21 cellular contexts compared by ENCODE assay signal in the genomic region with DNA sequence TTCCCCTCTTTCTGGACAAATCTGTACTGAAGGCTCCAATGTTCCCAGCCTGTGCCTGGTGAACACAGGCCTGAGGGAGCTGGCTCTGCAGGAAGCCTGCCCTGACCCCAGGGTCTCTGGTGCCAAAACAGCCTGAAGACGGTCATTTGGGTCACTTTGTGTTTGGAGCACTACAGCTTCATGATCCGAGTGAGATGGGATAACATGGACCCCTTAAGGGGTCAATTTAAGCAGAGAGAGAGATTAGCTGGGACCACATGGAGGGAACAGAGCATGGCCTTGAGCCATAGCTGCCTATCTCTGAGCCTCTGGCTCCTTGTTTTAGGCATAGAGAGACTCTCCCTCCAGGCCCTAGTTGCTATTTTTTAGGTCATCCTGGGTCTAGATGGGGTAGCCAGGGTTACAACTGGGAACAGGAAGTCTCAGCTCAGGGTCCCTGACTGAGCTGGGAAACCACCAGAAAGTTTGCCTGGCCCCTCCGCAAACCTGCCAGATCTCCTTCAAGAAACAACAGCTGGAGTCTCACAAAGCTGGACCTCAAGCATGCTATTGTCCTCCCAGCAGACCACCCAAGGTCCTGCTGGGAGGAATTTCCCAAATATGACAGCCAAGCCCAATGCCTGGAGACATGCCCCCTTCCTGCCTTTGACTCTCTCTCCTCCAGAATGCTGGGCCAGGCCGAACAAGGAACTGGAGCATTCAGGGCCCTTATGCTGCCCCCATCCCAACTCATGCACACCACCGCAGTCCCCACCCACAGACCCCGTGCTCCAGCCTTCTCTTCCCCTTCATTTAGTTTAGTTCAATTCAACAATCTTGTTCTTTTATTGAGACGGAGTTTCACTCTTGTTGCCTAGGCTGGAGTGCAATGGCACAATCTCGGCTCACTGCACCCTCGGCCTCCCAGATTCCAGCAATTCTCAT. TPM values are rescaled to one million over a fixed set of nuclear protein-coding genes. Genes with fewer than 3 reads are reported as not detected.
A peak's percentile ranks its signal among the peaks of the same experiment; 100 is the strongest.
DNase-seq lines count a peak whose midpoint lies in the region; ATAC-seq and TF ChIP-seq lines count a peak whose summit lies in the region.
"Had no signal": no experiment of that assay in that cellular context is flagged by ENCODE, and none has a peak within 500 bp of the region (broad histone marks: within the 10 kb centered on the region; RNA-seq: fewer than 3 reads in every experiment).

No MANE protein-coding gene starts in this region.

- H3K9ac ChIP-seq in mammary epithelial cell (ENCODE audit: insufficient read depth, low read length), result no peak overlapping the region

- BruUV-seq in mammary epithelial cell (replicated peaks; lab: Mats Ljungman, UMichigan), result no TSS peak

- TF ChIP-seq CTCF in breast epithelium (IDR thresholded peaks at IDR 0.05) (no peak), mammary epithelial cell (conservative IDR thresholded peaks at IDR 0.05 in 1 of 2, IDR thresholded peaks at IDR 0.05 in 1 of 2; ENCODE audit: extremely low read depth in 1 of 2, insufficient read depth in 1 of 2, low read depth in 1 of 2, low read length in 2 of 2) (no peak), psoas muscle (IDR thresholded peaks at IDR 0.05) (no peak)

- no peaks in the 10 kb centered on the region for H3K36me3 ChIP-seq in breast epithelium
- H3K36me3 ChIP-seq in mammary epithelial cell (ENCODE audit: insufficient read depth, low read length), result no peaks in the 10 kb centered on the region
- no peaks in the 10 kb centered on the region for H3K36me3 ChIP-seq in psoas muscle (ENCODE audit: insufficient read depth in 1 of 2, low read depth in 1 of 2)
- H3K36me3 ChIP-seq: ovary had no signal

- no peak overlapping the region for H2AFZ ChIP-seq in mammary epithelial cell (ENCODE audit: low read depth, low read length)

- no peak overlapping the region for H3K27ac Mint-ChIP-seq in activated T-helper 17 cell treated with anti-CD3 and anti-CD28 coated beads, Interleukin-2, amount 50 U/mL, for 72 hours
- H3K27ac Mint-ChIP-seq in activated CD8-positive, alpha-beta T cell treated with anti-CD3 and anti-CD28 coated beads, Interleukin-2, amount 10 ng/mL, durations not matched to agents 7 days and 5 days, result no peak overlapping the region

- CTCF ChIA-PET in mammary epithelial cell (lab: Charles Lee; ENCODE audit: low non-redundant PET), result no interaction called here
- CTCF ChIA-PET in activated CD8-positive, alpha-beta T cell treated with anti-CD3 and anti-CD28 coated beads, Interleukin-2, amount 10 ng/mL, durations not matched to agents 7 days and 5 days (lab: Charles Lee), result interaction anchor here (1.0 to 3.8 kb wide), 7 partner anchors 10 to 132 kb away, joined by 3 to 20 read pairs (median 9); no protein-coding TSS in a partner anchor

- H3K4me3 ChIP-seq in breast epithelium, result peak overlapping the region in 2 of 3 donors; percentile 9 to 22
- no peak overlapping the region for H3K4me3 ChIP-seq in mammary epithelial cell (replicated peaks in 1 of 3; ENCODE audit: insufficient read depth in 1 of 3, low read depth in 2 of 3, low read length in 3 of 3)
- H3K4me3 ChIP-seq in psoas muscle, result peak overlapping the region; percentile 19
- H3K4me3 ChIP-seq: mucosa of descending colon, ovary had no signal

- H3K4me1 ChIP-seq in breast epithelium, result no peaks in the 10 kb centered on the region
- H3K4me1 ChIP-seq in mammary epithelial cell (ENCODE audit: insufficient read depth, low read length), result no peaks in the 10 kb centered on the region
- H3K4me1 ChIP-seq in psoas muscle, result no peaks in the 10 kb centered on the region

- no peak overlapping the region for H3K4me2 ChIP-seq in mammary epithelial cell (ENCODE audit: insufficient read depth, low read depth, low read length)

- dilution Hi-C loops in mammary epithelial cell (cut with HindIII; ENCODE audit: low sequenced_read_pairs), result no loop called here

- WGBS in mammary epithelial cell (ENCODE audit: low coverage, missing lambda C conversion rate), result 55% methylated on average over 9 of the region's 9 CpGs
- 47 to 58% (median 48%) methylated on average over 9 of the region's 9 CpGs for WGBS in psoas muscle, 3 donors

- H3K27ac ChIP-seq in breast epithelium, result peak overlapping the region in 1 of 2 donors; percentile 21
- H3K27ac ChIP-seq in mammary epithelial cell (ENCODE audit: insufficient read depth, low read depth, low read length), result no peak overlapping the region
- H3K27ac ChIP-seq in psoas muscle, result peak overlapping the region; percentile 23
- H3K27ac ChIP-seq: ovary had no signal

- H3K4me1 Mint-ChIP-seq in activated T-helper 17 cell treated with anti-CD3 and anti-CD28 coated beads, Interleukin-2, amount 50 U/mL, for 72 hours, result peaks cover 5% of the 10 kb centered on the region
- H3K4me1 Mint-ChIP-seq in activated CD8-positive, alpha-beta T cell treated with anti-CD3 and anti-CD28 coated beads, Interleukin-2, amount 10 ng/mL, durations not matched to agents 7 days and 5 days (ENCODE audit: low read depth), result peaks cover 10% of the 10 kb centered on the region

- no peaks in the 10 kb centered on the region for H3K9me3 Mint-ChIP-seq in activated T-helper 17 cell treated with anti-CD3 and anti-CD28 coated beads, Interleukin-2, amount 50 U/mL, for 72 hours
- H3K9me3 Mint-ChIP-seq in activated CD8-positive, alpha-beta T cell treated with anti-CD3 and anti-CD28 coated beads, Interleukin-2, amount 10 ng/mL, durations not matched to agents 7 days and 5 days (ENCODE audit: insufficient read depth), result no peaks in the 10 kb centered on the region

- H3K9me3 ChIP-seq in breast epithelium (no peaks in the 10 kb centered on the region), mammary epithelial cell (replicated peaks; ENCODE audit: insufficient read depth, low read length) (no peaks in the 10 kb centered on the region), psoas muscle (no peaks in the 10 kb centered on the region)
- H3K9me3 ChIP-seq: mucosa of descending colon, ovary had no signal

- peak; percentile 4 for ATAC-seq in left lobe of liver
- no peak for ATAC-seq in psoas muscle
- no peak for ATAC-seq in activated T-helper 17 cell treated with anti-CD3 and anti-CD28 coated beads, Interleukin-2, amount 50 U/mL, for 72 hours (replicated peaks)
- no peak for ATAC-seq in HG02623 (IDR thresholded peaks at IDR 0.05; ENCODE audit: unreplicated experiment)
- ATAC-seq in activated CD8-positive, alpha-beta T cell treated with anti-CD3 and anti-CD28 coated beads, Interleukin-2, amount 10 ng/mL, durations not matched to agents 7 days and 5 days, result no peak
- ATAC-seq: esophagus mucosa, HCT116 had no signal

- POLR2A ChIA-PET in activated CD8-positive, alpha-beta T cell treated with anti-CD3 and anti-CD28 coated beads, Interleukin-2, amount 10 ng/mL, durations not matched to agents 7 days and 5 days (lab: Charles Lee), result no interaction called here

- intact Hi-C loops in breast epithelium (cut with DNase I; ENCODE audit: low total_unique reads) (no loop called here), mammary epithelial cell (cut with micrococcal nuclease) (no loop called here), psoas muscle (cut with DNase I) (no loop called here)

- peaks cover 13% of the 10 kb centered on the region for H3K27me3 Mint-ChIP-seq in activated T-helper 17 cell treated with anti-CD3 and anti-CD28 coated beads, Interleukin-2, amount 50 U/mL, for 72 hours
- H3K27me3 Mint-ChIP-seq in activated CD8-positive, alpha-beta T cell treated with anti-CD3 and anti-CD28 coated beads, Interleukin-2, amount 10 ng/mL, durations not matched to agents 7 days and 5 days (ENCODE audit: low read depth), result peaks cover 17% of the 10 kb centered on the region

- no peak for DNase-seq in breast epithelium (ENCODE audit: low spot score in 2 of 2)
- no peak for DNase-seq in mammary epithelial cell
- DNase-seq in left lobe of liver (ENCODE audit: low spot score), result no peak
- no peak for DNase-seq in psoas muscle
- DNase-seq in activated T-cell treated with anti-CD3 and anti-CD28 coated beads for 4 hours, result no peak
- DNase-seq in activated CD8-positive, alpha-beta T cell treated with anti-CD3 and anti-CD28 coated beads, Interleukin-2, amount 10 ng/mL, durations not matched to agents 7 days and 5 days, result no peak
- DNase-seq: 8988T; activated naive CD4-positive, alpha-beta T cell; C1 segment of cervical spinal cord; dermis blood vessel endothelial cell; DMS 273 treated with DMSO at 0.1 percent for 48 hours; mucosa of descending colon; SIG-M5 had no signal

- no peaks in the 10 kb centered on the region for H3K36me3 Mint-ChIP-seq in activated T-helper 17 cell treated with anti-CD3 and anti-CD28 coated beads, Interleukin-2, amount 50 U/mL, for 72 hours (ENCODE audit: low read depth)
- H3K36me3 Mint-ChIP-seq in activated CD8-positive, alpha-beta T cell treated with anti-CD3 and anti-CD28 coated beads, Interleukin-2, amount 10 ng/mL, durations not matched to agents 7 days and 5 days (ENCODE audit: low read depth), result no peaks in the 10 kb centered on the region

- no peak overlapping the region for H3K4me3 Mint-ChIP-seq in activated T-helper 17 cell treated with anti-CD3 and anti-CD28 coated beads, Interleukin-2, amount 50 U/mL, for 72 hours
- H3K4me3 Mint-ChIP-seq in activated CD8-positive, alpha-beta T cell treated with anti-CD3 and anti-CD28 coated beads, Interleukin-2, amount 10 ng/mL, durations not matched to agents 7 days and 5 days, result no peak overlapping the region

- H4K20me1 ChIP-seq in mammary epithelial cell (ENCODE audit: insufficient read depth, low read length), result no peaks in the 10 kb centered on the region

- TF ChIP-seq POLR2A in breast epithelium (IDR thresholded peaks at IDR 0.05), result no peak

- H3K27me3 ChIP-seq in breast epithelium (no peaks in the 10 kb centered on the region), mammary epithelial cell (ENCODE audit: insufficient read depth, low read length) (no peaks in the 10 kb centered on the region), psoas muscle (ENCODE audit: insufficient read depth in 3 of 3, low read length in 2 of 3) (peaks cover 0 to 2% (median 0%) of the 10 kb centered on the region in 3 donors)
- H3K27me3 ChIP-seq: ovary had no signal

- H3K79me2 ChIP-seq in mammary epithelial cell (ENCODE audit: insufficient read depth, low read length), result no peaks in the 10 kb centered on the region

- in situ Hi-C loops in mammary epithelial cell (cut with MboI; ENCODE audit: low sequenced_read_pairs in 2 of 2), result no loop called here

RNA-seq across cellular contexts. Expression of a gene that starts 4.0 kb away (rescaled TPM):
- total RNA-seq in breast epithelium (10 to 100 TPM; 23.9 to 86.9 (median 32.3) TPM), mammary epithelial cell (not detected), left lobe of liver (327 TPM), psoas muscle (10 to 100 TPM; 10.7 to 17.7 (median 12.3) TPM)
- polyA plus RNA-seq in mammary epithelial cell (not detected), psoas muscle (1 to 10 TPM; 1.2 to 5.6 (median 1.7) TPM)
- not detected for polyA minus RNA-seq in mammary epithelial cell
- 1 to 10 TPM in 1 of 2 donors, under 1 TPM in 1; 0.26 to 2.2 TPM for total RNA-seq in activated T-helper 17 cell treated with anti-CD3 and anti-CD28 coated beads, Interleukin-2, amount 50 U/mL, for 72 hours
- not detected for total RNA-seq in activated CD8-positive, alpha-beta T cell treated with anti-CD3 and anti-CD28 coated beads, Interleukin-2, amount 10 ng/mL, durations not matched to agents 7 days and 5 days

RNA-seq across cellular contexts. Expression of a gene that starts 58.2 kb away (rescaled TPM):
- total RNA-seq in breast epithelium (not detected), mammary epithelial cell (not detected), left lobe of liver (not detected), psoas muscle (not detected)
- polyA plus RNA-seq in mammary epithelial cell (not detected), psoas muscle (not detected)
- polyA minus RNA-seq in mammary epithelial cell, result not detected
- not detected for total RNA-seq in activated T-helper 17 cell treated with anti-CD3 and anti-CD28 coated beads, Interleukin-2, amount 50 U/mL, for 72 hours
- total RNA-seq in activated CD8-positive, alpha-beta T cell treated with anti-CD3 and anti-CD28 coated beads, Interleukin-2, amount 10 ng/mL, durations not matched to agents 7 days and 5 days, result not detected
- total RNA-seq: astrocyte, dermis blood vessel endothelial cell, esophagus mucosa, M059J, mucosa of descending colon, NCI-H460, ovary had no signal

Comparison
In these comparisons a context has a peak if more than half of its experiments do, and no peak if none do; other contexts are left out.
1. H3K4me3 ChIP-seq: peak in breast epithelium (2 of 3) and psoas muscle (single experiment); none in mammary epithelial cell (0 of 3).